Comparison of ENCODE assay signal across 18 cellular contexts in the genomic region with DNA sequence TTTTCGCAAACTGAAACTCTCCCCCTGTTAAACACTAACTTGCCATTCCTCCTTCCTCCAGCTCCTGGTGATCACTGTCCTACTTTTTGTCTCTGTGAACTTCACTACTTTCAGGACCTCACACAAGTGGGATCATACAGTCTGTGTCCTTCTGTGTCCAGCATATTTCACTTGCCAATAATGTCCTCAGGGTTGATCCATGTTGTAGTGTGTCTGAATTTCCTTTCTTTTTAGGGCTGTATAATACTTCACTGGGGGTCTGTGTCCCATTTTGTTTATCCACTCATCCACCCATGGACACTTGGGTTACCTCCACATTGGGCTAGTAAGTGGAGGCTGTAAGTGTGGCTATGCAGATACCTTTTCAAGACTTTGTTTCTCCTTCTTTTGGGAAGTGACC. TPM values are rescaled to one million over a fixed set of nuclear protein-coding genes. Genes with fewer than 3 reads are reported as not detected.
DNase-seq lines count a peak whose midpoint lies in the region; ATAC-seq, FAIRE-seq and TF ChIP-seq lines count a peak whose summit lies in the region.
"Had no signal": no experiment of that assay in that cellular context is flagged by ENCODE, and none has a peak within 500 bp of the region (broad histone marks: within the 10 kb centered on the region; RNA-seq: fewer than 3 reads in every experiment).

No MANE protein-coding gene starts in this region.

- H3K9ac ChIP-seq in endothelial cell of umbilical vein (replicated peaks; ENCODE audit: extremely low read depth, insufficient read depth, low read length) = no peak overlapping the region
- H3K9ac ChIP-seq: BLaER1 had no signal

- H3K9me3 ChIP-seq in left ventricle myocardium inferior (replicated peaks) (no peaks in the 10 kb centered on the region), endothelial cell of umbilical vein (replicated peaks; ENCODE audit: control insufficient read depth, insufficient read depth, low read length) (no peaks in the 10 kb centered on the region)
- H3K9me3 ChIP-seq: BLaER1 had no signal

- POLR2A ChIA-PET in endothelial cell of umbilical vein (lab: Charles Lee) = no interaction called here
- POLR2A ChIA-PET in activated CD8-positive, alpha-beta T cell treated with anti-CD3 and anti-CD28 coated beads for 36 hours (lab: Charles Lee) = interaction anchor here (0.6 kb wide), 1 partner anchor 9 kb away, joined by 3 read pairs; no protein-coding TSS in a partner anchor

- H3K36me3 Mint-ChIP-seq in nephron progenitor cell (ENCODE audit: low read depth) = peaks cover 25% of the 10 kb centered on the region
- H3K36me3 Mint-ChIP-seq in activated CD8-positive, alpha-beta T cell treated with anti-CD3 and anti-CD28 coated beads for 36 hours (ENCODE audit: low read depth) = peaks cover 22% of the 10 kb centered on the region

- H3K27ac Mint-ChIP-seq in nephron progenitor cell = peak overlapping the region; percentile 7
- H3K27ac Mint-ChIP-seq in activated CD8-positive, alpha-beta T cell treated with anti-CD3 and anti-CD28 coated beads for 36 hours = no peak overlapping the region
- H3K27ac Mint-ChIP-seq: H9 had no signal

- H4K20me1 ChIP-seq in endothelial cell of umbilical vein (replicated peaks; ENCODE audit: control insufficient read depth, extremely low read depth, insufficient read depth, low read length) = no peaks in the 10 kb centered on the region
- H4K20me1 ChIP-seq: BLaER1 had no signal

- dilution Hi-C loops in endothelial cell of umbilical vein (cut with MboI; ENCODE audit: extremely low pct_ligation_motif_present, low sequenced_read_pairs) = no loop called here

- TF ChIP-seq CTCF in left ventricle myocardium inferior (IDR thresholded peaks at IDR 0.05; ENCODE audit: borderline replicate concordance) (no peak), endothelial cell of umbilical vein (IDR thresholded peaks at IDR 0.05; ENCODE audit: extremely low read depth in 1 of 2, insufficient read depth in 1 of 2, low read depth in 1 of 2, low read length in 2 of 2) (no peak), nephron progenitor cell (IDR thresholded peaks at IDR 0.05) (no peak)
- no peak for TF ChIP-seq CTCF in activated CD8-positive, alpha-beta T cell treated with anti-CD3 and anti-CD28 coated beads for 36 hours (IDR thresholded peaks at IDR 0.05)

- intact Hi-C loops in left ventricle myocardium inferior (cut with micrococcal nuclease) = loop anchor here (10.0 kb wide), 1 partner anchor 228 kb away; a partner anchor contains a TSS
- intact Hi-C loops in Right ventricle myocardium inferior (cut with DNase I) = loop anchor here (10.0 kb wide), 1 partner anchor 318 kb away; no protein-coding TSS in a partner anchor
- intact Hi-C loops in endothelial cell of umbilical vein (cut with micrococcal nuclease) = loop anchor here (2.0 to 10.0 kb wide), 4 partner anchors 140 to 438 kb away; a partner anchor contains a TSS
- intact Hi-C loops in activated CD8-positive, alpha-beta T cell treated with anti-CD3 and anti-CD28 coated beads for 36 hours (cut with micrococcal nuclease) = loop anchor here (10.0 kb wide), 1 partner anchor 318 kb away; no protein-coding TSS in a partner anchor

- ATAC-seq in Right ventricle myocardium inferior (no peak), GM21423 (IDR thresholded peaks at IDR 0.05; ENCODE audit: unreplicated experiment) (no peak)
- no peak for ATAC-seq in activated CD8-positive, alpha-beta T cell treated with anti-CD3 and anti-CD28 coated beads for 36 hours

- H3K4me2 ChIP-seq in endothelial cell of umbilical vein (ENCODE audit: insufficient read depth, low read length) = no peak overlapping the region
- H3K4me2 ChIP-seq: BLaER1 had no signal

- BruUV-seq in endothelial cell of umbilical vein (replicated peaks; lab: Mats Ljungman, UMichigan) = no TSS peak

- no peaks in the 10 kb centered on the region for H3K9me3 Mint-ChIP-seq in nephron progenitor cell
- no peaks in the 10 kb centered on the region for H3K9me3 Mint-ChIP-seq in activated CD8-positive, alpha-beta T cell treated with anti-CD3 and anti-CD28 coated beads for 36 hours
- H3K9me3 Mint-ChIP-seq: H9 had no signal

- CTCF ChIA-PET in endothelial cell of umbilical vein (lab: Charles Lee) = interaction anchor here (0.6 to 5.2 kb wide), 45 partner anchors 10 to 1318 kb away, joined by 3 to 55 read pairs (median 4); a partner anchor contains a TSS
- CTCF ChIA-PET in activated CD8-positive, alpha-beta T cell treated with anti-CD3 and anti-CD28 coated beads for 36 hours (lab: Charles Lee) = interaction anchor here (0.8 to 2.3 kb wide), 27 partner anchors 9 to 446 kb away, joined by 3 to 26 read pairs (median 5); no protein-coding TSS in a partner anchor

- H3K4me1 Mint-ChIP-seq in nephron progenitor cell = peaks cover 5% of the 10 kb centered on the region
- peaks cover 8% of the 10 kb centered on the region for H3K4me1 Mint-ChIP-seq in activated CD8-positive, alpha-beta T cell treated with anti-CD3 and anti-CD28 coated beads for 36 hours (ENCODE audit: low read depth)

- H3K4me3 ChIP-seq in left ventricle myocardium inferior = no peak overlapping the region
- H3K4me3 ChIP-seq in endothelial cell of umbilical vein (replicated peaks in 1 of 3; ENCODE audit: insufficient read depth in 1 of 3, low read depth in 1 of 3, low read length in 3 of 3) = no peak overlapping the region
- H3K4me3 ChIP-seq: BLaER1, GM12878 had no signal

- no peak for TF ChIP-seq POLR2A in endothelial cell of umbilical vein (IDR thresholded peaks at IDR 0.05; ENCODE audit: low read depth, low read length)

- H3K79me2 ChIP-seq in endothelial cell of umbilical vein (ENCODE audit: control insufficient read depth, insufficient read depth, low read length) = no peaks in the 10 kb centered on the region

- H3K36me3 ChIP-seq in left ventricle myocardium inferior (peaks cover 22% of the 10 kb centered on the region), endothelial cell of umbilical vein (ENCODE audit: control insufficient read depth in 2 of 2, extremely low read depth in 1 of 2, insufficient read depth in 2 of 2, low read length in 2 of 2) (peaks cover 4 to 13% of the 10 kb centered on the region in 2 experiments)

- no peaks in the 10 kb centered on the region for H3K27me3 Mint-ChIP-seq in nephron progenitor cell (ENCODE audit: low read depth, poor library complexity)
- H3K27me3 Mint-ChIP-seq in activated CD8-positive, alpha-beta T cell treated with anti-CD3 and anti-CD28 coated beads for 36 hours = no peaks in the 10 kb centered on the region

- peak overlapping the region; percentile 71 for H3K27ac ChIP-seq in left ventricle myocardium inferior (replicated peaks)
- no peak overlapping the region for H3K27ac ChIP-seq in endothelial cell of umbilical vein (ENCODE audit: insufficient read depth, low read depth, low read length)
- H3K27ac ChIP-seq: BLaER1 had no signal

- H3K4me1 ChIP-seq in left ventricle myocardium inferior = peaks cover 59% of the 10 kb centered on the region
- H3K4me1 ChIP-seq in endothelial cell of umbilical vein (ENCODE audit: control insufficient read depth, extremely low read depth, insufficient read depth, low read length) = peaks cover 12% of the 10 kb centered on the region

- DNase-seq in left ventricle myocardium inferior (no peak), Right ventricle myocardium inferior (ENCODE audit: missing footprints) (no peak), endothelial cell of umbilical vein (ENCODE audit: low read depth, low spot score) (no peak), nephron progenitor cell (no peak), urothelium cell line (ENCODE audit: low spot score) (no peak), kidney glomerular epithelial cell (lab: John Stamatoyannopoulos, UW) (no peak)
- no peak for DNase-seq in activated CD8-positive, alpha-beta T cell treated with anti-CD3 and anti-CD28 coated beads for 36 hours
- DNase-seq: 8988T, AML-193, Calu3, GOT3, H9 had no signal

- FAIRE-seq in endothelial cell of umbilical vein (lab: Jason Lieb, UNC) (peak; percentile 8), urothelium cell line (lab: Jason Lieb, UNC) (peak; percentile 5)
- FAIRE-seq: GM12878, GM18507, HepG2 had no signal

- H3K27me3 ChIP-seq in left ventricle myocardium inferior (ENCODE audit: low read depth) = no peaks in the 10 kb centered on the region
- no peaks in the 10 kb centered on the region for H3K27me3 ChIP-seq in endothelial cell of umbilical vein (ENCODE audit: control insufficient read depth in 2 of 2, insufficient read depth in 2 of 2, low read length in 2 of 2)
- H3K27me3 ChIP-seq: BLaER1 had no signal

- no peak overlapping the region for H2AFZ ChIP-seq in endothelial cell of umbilical vein (ENCODE audit: low read depth, low read length)

- H3K9me1 ChIP-seq in endothelial cell of umbilical vein (replicated peaks; ENCODE audit: control insufficient read depth, extremely low read depth, insufficient read depth, low read length) = no peaks in the 10 kb centered on the region

- H3K4me3 Mint-ChIP-seq in nephron progenitor cell = no peak overlapping the region
- no peak overlapping the region for H3K4me3 Mint-ChIP-seq in activated CD8-positive, alpha-beta T cell treated with anti-CD3 and anti-CD28 coated beads for 36 hours
- H3K4me3 Mint-ChIP-seq: H9 had no signal

TF ChIP-seq in endothelial cell of umbilical vein, 7 proteins besides CTCF, POLR2A, EP300 and RAD21:
- TF ChIP-seq MYC (IDR thresholded peaks at IDR 0.05; ENCODE audit: low read depth, low read length) (no peak), POLR2AphosphoS5 (IDR thresholded peaks at IDR 0.05; ENCODE audit: insufficient read depth, low read depth, low read length) (no peak), EZH2 (IDR thresholded peaks at IDR 0.05; ENCODE audit: borderline replicate concordance, low read depth, low read length, severe bottlenecking) (no peak), FOS (IDR thresholded peaks at IDR 0.05; ENCODE audit: borderline replicate concordance, insufficient read depth, low read length) (no peak)

RNA-seq across cellular contexts. Expression of a gene that starts 42.7 kb away (rescaled TPM):
- total RNA-seq in left ventricle myocardium inferior (not detected), Right ventricle myocardium inferior (not detected), endothelial cell of umbilical vein (not detected in 2 replicates)
- not detected in 2 replicates for polyA plus RNA-seq in endothelial cell of umbilical vein
- not detected in 2 replicates for polyA plus RNA-seq in endothelial cell of umbilical vein (2011; cell fraction: cytosol; rRNA removed)
- not detected in 2 replicates for polyA plus RNA-seq in endothelial cell of umbilical vein (2011; cell fraction: nucleus; rRNA removed)
- polyA plus RNA-seq in endothelial cell of umbilical vein (2012) = not detected in 2 replicates
- not detected in 2 replicates for polyA minus RNA-seq in endothelial cell of umbilical vein
- not detected for polyA minus RNA-seq in endothelial cell of umbilical vein (2011; cell fraction: cytosol; rRNA and poly(A)+ RNA removed)
- polyA minus RNA-seq in endothelial cell of umbilical vein (2011; cell fraction: nucleus; rRNA and poly(A)+ RNA removed) = not detected in 2 replicates
- not detected for total RNA-seq in activated CD8-positive, alpha-beta T cell treated with anti-CD3 and anti-CD28 coated beads for 36 hours
- total RNA-seq: Calu3, G401, GM12878, H9, HepG2 had no signal
- polyA plus RNA-seq: GM12878, HepG2 had no signal
